In genomic region chr12:46831335-46832083, GRCh38 we compare ENCODE assay signal across 9 cellular contexts. TPM values are rescaled to one million over a fixed set of nuclear protein-coding genes. Genes with fewer than 3 reads are reported as not detected.
DNase-seq lines count a peak whose midpoint lies in the region; ATAC-seq and TF ChIP-seq lines count a peak whose summit lies in the region.
"Had no signal": no experiment of that assay in that cellular context is flagged by ENCODE, and none has a peak within 500 bp of the region (broad histone marks: within the 10 kb centered on the region; RNA-seq: fewer than 3 reads in every experiment).

No MANE protein-coding gene starts in this region.

- H3K36me3 ChIP-seq in Panc1 (ENCODE audit: control insufficient read depth, insufficient read depth, low read length) = no peaks in the 10 kb centered on the region
- H3K36me3 ChIP-seq: neutrophil had no signal

- in situ Hi-C loops in Panc1 (cut with HindIII; ENCODE audit: low pct_unique_long_range_greater_than_20kb, low sequenced_read_pairs) = no loop called here

- POLR2A ChIA-PET in Panc1 (lab: Charles Lee) = no interaction called here

- CTCF ChIA-PET in Panc1 (lab: Charles Lee) = no interaction called here

- no TSS peak for BruUV-seq in Panc1 (replicated peaks; lab: Mats Ljungman, UMichigan)

- H3K4me1 Mint-ChIP-seq in nephron progenitor cell = peaks cover 13% of the 10 kb centered on the region

- DNase-seq in AG08395 (ENCODE audit: low spot score) (peak; percentile 17), Panc1 (ENCODE audit: low read depth, low spot score) (no peak), fibroblast of mammary gland (ENCODE audit: low read depth) (no peak), nephron progenitor cell (peak; percentile 58), SK-N-DZ (ENCODE audit: low spot score) (no peak), RKO (ENCODE audit: low spot score) (no peak)

- H3K4me1 ChIP-seq in Panc1 (ENCODE audit: control insufficient read depth, insufficient read depth, low read length) = no peaks in the 10 kb centered on the region

- intact Hi-C loops in Panc1 (cut with micrococcal nuclease; ENCODE audit: unreplicated experiment) = no loop called here

- peak; percentile 58; the same call in 1 of the 2 replicates for ATAC-seq in Panc1
- no peak for ATAC-seq in GM21529 (IDR thresholded peaks at IDR 0.05; ENCODE audit: unreplicated experiment)
- no peak for ATAC-seq in GM21367 (IDR thresholded peaks at IDR 0.05; ENCODE audit: unreplicated experiment)

- H3K27me3 ChIP-seq in Panc1 (ENCODE audit: control insufficient read depth, insufficient read depth, low read length) = no peaks in the 10 kb centered on the region

- no peaks in the 10 kb centered on the region for H3K36me3 Mint-ChIP-seq in nephron progenitor cell (ENCODE audit: low read depth)

- H3K4me3 ChIP-seq in Panc1 (ENCODE audit: low read depth in 2 of 2, low read length in 2 of 2) (peak overlapping the region; percentile 34 to 41), fibroblast of mammary gland (ENCODE audit: control insufficient read depth, low read depth, low read length) (peak overlapping the region; percentile 40)

- TF ChIP-seq CTCF in Panc1 (IDR thresholded peaks at IDR 0.05) (no peak), fibroblast of mammary gland (conservative IDR thresholded peaks at IDR 0.05; ENCODE audit: control insufficient read depth, insufficient read depth, low read depth, low read length) (no peak), nephron progenitor cell (IDR thresholded peaks at IDR 0.05) (no peak)

- H3K27me3 Mint-ChIP-seq in nephron progenitor cell (ENCODE audit: low read depth, poor library complexity) = peaks cover 83% of the 10 kb centered on the region

- H3K27ac Mint-ChIP-seq in nephron progenitor cell = no peak overlapping the region

- peak overlapping the region; percentile 83 for H3K4me3 Mint-ChIP-seq in nephron progenitor cell

- H3K9me3 Mint-ChIP-seq in nephron progenitor cell = peaks cover 5% of the 10 kb centered on the region

- H3K27ac ChIP-seq in Panc1 (ENCODE audit: low read length) = no peak overlapping the region
- H3K27ac ChIP-seq: neutrophil had no signal

- no peaks in the 10 kb centered on the region for H3K9me3 ChIP-seq in Panc1 (ENCODE audit: control insufficient read depth, insufficient read depth, low read depth, low read length)
- H3K9me3 ChIP-seq: neutrophil had no signal

RNA-seq across cellular contexts. Expression of gene SLC38A4, which starts 5.7 kb away (rescaled TPM):
- total RNA-seq in Panc1 (2021; ENCODE audit: unreplicated experiment) = 2.5 TPM
- 0.85 TPM for polyA plus RNA-seq in Panc1 (2012; ENCODE audit: insufficient read length)
- polyA plus RNA-seq in SK-N-DZ (2014; cell fraction: cytosol; rRNA removed) = 1.6 and 1.9 TPM in 2 replicates
- 0.93 and 1.1 TPM in 2 replicates for polyA plus RNA-seq in SK-N-DZ (2014; cell fraction: nucleus; rRNA removed)

Comparison
In these comparisons a context has a peak if more than half of its experiments do, and no peak if none do; other contexts are left out.
1. DNase-seq: peak in AG08395 (single experiment) and nephron progenitor cell (single experiment); none in Panc1 (single experiment), fibroblast of mammary gland (single experiment), SK-N-DZ (single experiment) and RKO (single experiment).